9 cellular contexts compared by ENCODE assay signal in the genomic region with DNA sequence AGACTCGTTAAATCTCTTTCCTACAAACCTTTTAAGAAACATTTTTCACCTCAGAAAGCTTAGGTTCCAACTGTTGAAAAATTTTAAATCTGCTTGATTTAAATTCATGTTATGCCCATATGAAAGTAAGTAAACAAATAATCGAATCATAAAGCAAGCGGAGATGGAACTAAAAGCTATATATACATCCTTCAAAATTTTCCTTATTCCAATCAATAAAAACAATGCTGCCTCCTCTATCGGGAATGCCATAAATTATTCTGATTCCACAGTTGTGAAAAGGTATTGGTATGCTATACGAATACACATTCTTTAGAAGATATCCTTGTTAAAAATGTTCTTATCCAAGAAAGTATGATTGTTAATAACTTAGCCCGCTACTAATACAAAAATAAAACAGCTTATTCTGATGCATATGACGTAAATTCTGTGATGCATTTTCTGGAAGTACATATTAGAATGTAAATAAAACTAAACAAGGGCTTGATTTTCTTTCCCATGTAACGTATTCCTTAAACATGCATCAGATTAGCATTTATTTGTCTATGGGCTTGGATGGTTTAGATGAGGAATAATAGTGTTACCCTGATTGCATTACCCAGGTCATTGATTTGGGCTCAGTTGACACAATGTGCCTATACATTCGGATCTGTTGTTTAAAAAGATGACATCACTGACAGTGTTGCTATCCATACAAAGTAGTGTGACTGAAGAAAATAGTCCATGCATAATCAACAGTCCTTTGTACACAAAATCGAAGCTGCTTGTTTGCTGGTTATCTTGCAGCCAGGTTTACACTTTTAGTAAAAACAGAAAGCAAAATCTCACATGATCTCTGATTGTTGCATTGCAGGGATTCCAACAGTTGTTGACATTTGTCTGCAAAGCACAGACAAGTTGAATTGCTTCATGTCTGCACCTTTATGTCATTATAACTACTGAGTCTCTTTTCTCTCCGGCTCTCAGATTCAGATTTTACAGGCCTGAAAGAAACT. TPM values are rescaled to one million over a fixed set of nuclear protein-coding genes. Genes with fewer than 3 reads are reported as not detected.
A peak's percentile ranks its signal among the peaks of the same experiment; 100 is the strongest.
DNase-seq lines count a peak whose midpoint lies in the region; ATAC-seq and TF ChIP-seq lines count a peak whose summit lies in the region.
"Had no signal": no experiment of that assay in that cellular context is flagged by ENCODE, and none has a peak within 500 bp of the region (broad histone marks: within the 10 kb centered on the region; RNA-seq: fewer than 3 reads in every experiment).

No MANE protein-coding gene starts in this region.

- H3K4me3 Mint-ChIP-seq in CD14-positive monocyte, result peak overlapping the region; percentile 96 to 98
- peak overlapping the region; percentile 98 for H3K4me3 Mint-ChIP-seq in mesothelial cell of epicardium

- TF ChIP-seq CTCF in CD14-positive monocyte (IDR thresholded peaks at IDR 0.05), result no peak
- no peak for TF ChIP-seq CTCF in astrocyte of the cerebellum (IDR thresholded peaks at IDR 0.05; ENCODE audit: low read depth, low read length, missing control alignments)
- TF ChIP-seq CTCF in mesothelial cell of epicardium (IDR thresholded peaks at IDR 0.05; ENCODE audit: unreplicated experiment), result no peak

- H3K27ac Mint-ChIP-seq in CD14-positive monocyte (peak overlapping the region; percentile 14 to 96 (median 77)), mesothelial cell of epicardium (peak overlapping the region; percentile 100)

- H3K27me3 Mint-ChIP-seq in CD14-positive monocyte (ENCODE audit: low read depth in 3 of 3) (peaks cover 2 to 3% (median 2%) of the 10 kb centered on the region in 3 donors), mesothelial cell of epicardium (ENCODE audit: low read depth) (no peaks in the 10 kb centered on the region)

- H3K4me1 Mint-ChIP-seq in CD14-positive monocyte (peaks cover 28% of the 10 kb centered on the region), mesothelial cell of epicardium (peaks cover 41% of the 10 kb centered on the region)

- H3K9me3 Mint-ChIP-seq in CD14-positive monocyte, result peaks cover 0 to 5% (median 0%) of the 10 kb centered on the region in 7 donors
- H3K9me3 Mint-ChIP-seq in mesothelial cell of epicardium, result no peaks in the 10 kb centered on the region

- peak overlapping the region; percentile 71 for H3K4me3 ChIP-seq in astrocyte of the cerebellum (ENCODE audit: low read depth, low read length)

- DNase-seq in CD14-positive monocyte (ENCODE audit: low spot score), result no peak
- DNase-seq in astrocyte of the cerebellum (ENCODE audit: low read depth), result no peak
- no peak for DNase-seq in mesothelial cell of epicardium (ENCODE audit: low spot score in 2 of 2, unreplicated experiment in 2 of 2)
- DNase-seq in NCI-H1048 (lab: John Stamatoyannopoulos, UW), result no peak
- DNase-seq in MV-4-11 (lab: John Stamatoyannopoulos, UW), result no peak
- no peak for DNase-seq in NCI-H1105 (lab: John Stamatoyannopoulos, UW)

- peak; percentile 0 for ATAC-seq in HG03432 (IDR thresholded peaks at IDR 0.05; ENCODE audit: unreplicated experiment)
- ATAC-seq in GM18498 (IDR thresholded peaks at IDR 0.05; ENCODE audit: unreplicated experiment), result no peak

- in situ Hi-C loops in astrocyte of the cerebellum (cut with HindIII; ENCODE audit: low sequenced_read_pairs), result no loop called here

- H3K36me3 Mint-ChIP-seq in CD14-positive monocyte (peaks cover under 1 to 2% of the 10 kb centered on the region in 2 donors), mesothelial cell of epicardium (no peaks in the 10 kb centered on the region)

- intact Hi-C loops in CD14-positive monocyte (cut with micrococcal nuclease), result no loop called here

RNA-seq across cellular contexts. Expression of gene DTD2, which starts 0.7 kb away (rescaled TPM):
- polyA plus RNA-seq in CD14-positive monocyte, result 10 to 100 TPM; 15.0 to 16.6 TPM
- 28.7 to 33.6 TPM (median 29.5 TPM) in 3 replicates for total RNA-seq in mesothelial cell of epicardium

RNA-seq across cellular contexts. Expression of gene GPR33, which starts 29.9 kb away (rescaled TPM):
- polyA plus RNA-seq in CD14-positive monocyte, result under 1 TPM; 0.28 to 0.53 TPM
- not detected in 3 replicates for total RNA-seq in mesothelial cell of epicardium
- total RNA-seq: lung microvascular endothelial cell had no signal

RNA-seq across cellular contexts. Expression of gene HEATR5A, which starts 37.6 kb away (rescaled TPM):
- polyA plus RNA-seq in CD14-positive monocyte, result 10 to 100 TPM; 16.8 to 21.0 TPM
- 21.5 to 24.4 TPM (median 22.2 TPM) in 3 replicates for total RNA-seq in mesothelial cell of epicardium
